ENCODE assay signal across 18 cellular contexts in the genomic region with DNA sequence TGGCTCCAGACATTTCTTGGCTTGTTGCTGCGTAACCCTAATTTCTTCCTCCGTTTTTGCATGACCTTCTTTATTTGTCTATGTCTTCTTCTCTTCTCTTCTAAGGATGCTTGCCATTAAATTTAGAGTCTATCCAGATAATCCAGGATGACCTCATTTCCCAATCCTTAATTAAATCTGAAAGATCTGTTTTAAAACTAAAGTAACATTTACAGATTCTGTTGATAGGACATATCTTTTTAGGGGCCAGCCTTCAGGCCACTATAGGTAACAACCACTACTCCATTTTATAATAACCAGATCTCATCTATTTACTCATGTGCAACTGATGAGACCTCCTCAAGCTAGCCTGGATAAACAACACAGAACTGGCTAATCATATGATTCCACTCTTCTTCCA.
"Had no signal": no experiment of that assay in that cellular context is flagged by ENCODE, and none has a peak within 500 bp of the region (broad histone marks: within the 10 kb centered on the region; RNA-seq: fewer than 3 reads in every experiment).

No MANE protein-coding gene starts in this region.

- H3K36me3 ChIP-seq: esophagus muscularis mucosa, heart right ventricle, left lung, lower lobe of right lung had no signal

- H3K4me1 ChIP-seq: esophagus muscularis mucosa, foreskin keratinocyte, heart right ventricle, left lung, lower lobe of right lung had no signal

- H3K27ac ChIP-seq: coronary artery, dorsolateral prefrontal cortex, esophagus muscularis mucosa, foreskin keratinocyte, heart right ventricle, left lung, lower lobe of right lung had no signal

- H3K27me3 ChIP-seq: esophagus muscularis mucosa, heart right ventricle, left lung had no signal

- DNase-seq: dermis blood vessel endothelial cell; dorsolateral prefrontal cortex; effector CD4-positive, alpha-beta T cell; effector memory CD4-positive, alpha-beta T cell; foreskin keratinocyte; glutamatergic neuron; head of caudate nucleus; heart right ventricle; hippocampal formation; left cardiac atrium; left lung; left ventricle myocardium superior; lower lobe of right lung; mesenchymal stem cell; mucosa of descending colon; naive B cell had no signal

- H3K9me3 ChIP-seq: esophagus muscularis mucosa, left lung, lower lobe of right lung, mucosa of descending colon had no signal

- H3K4me3 ChIP-seq: coronary artery, dorsolateral prefrontal cortex, esophagus muscularis mucosa, heart right ventricle, left lung, lower lobe of right lung, mucosa of descending colon had no signal

- ATAC-seq: foreskin keratinocyte, heart right ventricle, left cardiac atrium, left lung, left ventricle myocardium superior, lower lobe of right lung, mucosa of descending colon had no signal
